23 cellular contexts compared by ENCODE assay signal in genomic region chr9:131226226-131226625, GRCh38.
"Had no signal": no experiment of that assay in that cellular context is flagged by ENCODE, and none has a peak within 500 bp of the region (broad histone marks: within the 10 kb centered on the region; RNA-seq: fewer than 3 reads in every experiment).

No MANE protein-coding gene starts in this region.

- H3K27me3 ChIP-seq: heart right ventricle, pancreas, right atrium auricular region, upper lobe of left lung had no signal

- H3K4me1 Mint-ChIP-seq: activated T-helper 17 cell treated with anti-CD3 and anti-CD28 coated beads, Interleukin-2, amount 50 U/mL, for 72 hours had no signal

- H3K4me3 ChIP-seq: heart right ventricle, lung, pancreas, psoas muscle, right atrium auricular region, thoracic aorta, upper lobe of left lung had no signal

- ATAC-seq: activated T-helper 17 cell treated with anti-CD3 and anti-CD28 coated beads, Interleukin-2, amount 50 U/mL, for 72 hours; heart right ventricle; natural killer cell; pancreas; psoas muscle had no signal

- H3K27ac Mint-ChIP-seq: activated naive CD8-positive, alpha-beta T cell treated with anti-CD3 and anti-CD28 coated beads, Interleukin-2, amount 10 ng/mL, durations not matched to agents 7 days and 5 days; activated T-cell treated with anti-CD3 and anti-CD28 coated beads, Interleukin-2, amount 50 U/mL, for 24 hours; natural killer cell; T-helper 1 cell treated with Interleukin-12 subunit alpha and Interleukin-12 subunit beta and Interleukin-4 antibody, amounts not matched to agents 30 μg/mL and 1 μg/mL, for 36 hours had no signal

- H3K9me3 ChIP-seq: heart right ventricle, pancreas, psoas muscle, right atrium auricular region, thoracic aorta, upper lobe of left lung had no signal

- H3K4me1 ChIP-seq: pancreas had no signal

- H3K27ac ChIP-seq: pancreas, psoas muscle, right atrium auricular region, thoracic aorta, upper lobe of left lung had no signal

- DNase-seq: activated CD4-positive, CD25-positive, alpha-beta regulatory T cell treated with anti-CD3 and anti-CD28 coated beads, Interleukin-2, amount 50 U/mL, for 72 hours; activated CD8-positive, alpha-beta memory T cell treated with anti-CD3 and anti-CD28 coated beads, Interleukin-2, amount 50 U/mL, for 4 hours; activated naive CD4-positive, alpha-beta T cell; activated naive CD8-positive, alpha-beta T cell treated with anti-CD3 and anti-CD28 coated beads, Interleukin-2, amount 10 ng/mL, durations not matched to agents 7 days and 5 days; activated T-cell treated with anti-CD3 and anti-CD28 coated beads, Interleukin-2, amount 50 U/mL, for 24 hours; amniotic stem cell; cerebellar nuclear complex; cortex of kidney; foreskin fibroblast; heart right ventricle; kidney; midbrain; natural killer cell; pancreas; psoas muscle; stimulated activated CD4-positive, alpha-beta T cell treated with anti-CD3 and anti-CD28 coated beads, Interleukin-4, amount 100 ng/mL, for 24 hours; stimulated activated naive CD4-positive, alpha-beta T cell treated with Interleukin-2 at 50 U/mL for 16 hours; upper lobe of left lung had no signal

- H3K27me3 Mint-ChIP-seq: activated naive CD8-positive, alpha-beta T cell treated with anti-CD3 and anti-CD28 coated beads, Interleukin-2, amount 10 ng/mL, durations not matched to agents 7 days and 5 days; activated T-cell treated with anti-CD3 and anti-CD28 coated beads, Interleukin-2, amount 50 U/mL, for 24 hours; activated T-helper 17 cell treated with anti-CD3 and anti-CD28 coated beads, Interleukin-2, amount 50 U/mL, for 72 hours had no signal

- H3K4me3 Mint-ChIP-seq: activated naive CD8-positive, alpha-beta T cell treated with anti-CD3 and anti-CD28 coated beads, Interleukin-2, amount 10 ng/mL, durations not matched to agents 7 days and 5 days; activated T-cell treated with anti-CD3 and anti-CD28 coated beads, Interleukin-2, amount 50 U/mL, for 24 hours; activated T-helper 17 cell treated with anti-CD3 and anti-CD28 coated beads, Interleukin-2, amount 50 U/mL, for 72 hours; natural killer cell; T-helper 1 cell treated with Interleukin-12 subunit alpha and Interleukin-12 subunit beta and Interleukin-4 antibody, amounts not matched to agents 30 μg/mL and 1 μg/mL, for 36 hours had no signal
